ENCODE assay signal across 16 cellular contexts in genomic region chr6:43859213-43859612, GRCh38.
"Had no signal": no experiment of that assay in that cellular context is flagged by ENCODE, and none has a peak within 500 bp of the region (broad histone marks: within the 10 kb centered on the region; RNA-seq: fewer than 3 reads in every experiment).

No MANE protein-coding gene starts in this region.

- H3K4me3 ChIP-seq: coronary artery, heart left ventricle, ovary, thoracic aorta, transverse colon had no signal

- H3K27ac Mint-ChIP-seq: naive thymus-derived CD4-positive, alpha-beta T cell; nephron progenitor cell; progenitor cell of endocrine pancreas; stimulated activated naive B cell treated with anti-CD40 and anti-IgM and Interleukin-4, amounts not matched to agents 10 μg/mL and 1 μg/mL and 100 μg/mL, for 72 hours had no signal

- H3K4me3 Mint-ChIP-seq: naive thymus-derived CD4-positive, alpha-beta T cell; nephron progenitor cell; stimulated activated naive B cell treated with anti-CD40 and anti-IgM and Interleukin-4, amounts not matched to agents 10 μg/mL and 1 μg/mL and 100 μg/mL, for 72 hours; stimulated activated naive CD8-positive, alpha-beta T cell treated with anti-CD3 and anti-CD28 coated beads, Interleukin-15, amount 100 ng/mL, for 72 hours had no signal

- H3K27me3 ChIP-seq: heart left ventricle, ovary, transverse colon had no signal

- H3K36me3 ChIP-seq: heart left ventricle, ovary, thoracic aorta, transverse colon had no signal

- H3K9me3 ChIP-seq: heart left ventricle, ovary, thoracic aorta, transverse colon had no signal

- H3K36me3 Mint-ChIP-seq: naive thymus-derived CD4-positive, alpha-beta T cell; stimulated activated naive B cell treated with anti-CD40 and anti-IgM and Interleukin-4, amounts not matched to agents 10 μg/mL and 1 μg/mL and 100 μg/mL, for 72 hours had no signal

- ATAC-seq: heart left ventricle; naive thymus-derived CD4-positive, alpha-beta T cell; right cardiac atrium; stimulated activated naive B cell treated with anti-CD40 and anti-IgM and Interleukin-4, amounts not matched to agents 10 μg/mL and 1 μg/mL and 100 μg/mL, for 72 hours; stimulated activated naive CD8-positive, alpha-beta T cell treated with anti-CD3 and anti-CD28 coated beads, Interleukin-15, amount 100 ng/mL, for 72 hours had no signal

- H3K4me1 ChIP-seq: heart left ventricle, transverse colon had no signal

- H3K27me3 Mint-ChIP-seq: progenitor cell of endocrine pancreas; stimulated activated naive CD8-positive, alpha-beta T cell treated with anti-CD3 and anti-CD28 coated beads, Interleukin-15, amount 100 ng/mL, for 72 hours had no signal

- H3K9me3 Mint-ChIP-seq: naive thymus-derived CD4-positive, alpha-beta T cell; nephron progenitor cell; stimulated activated naive B cell treated with anti-CD40 and anti-IgM and Interleukin-4, amounts not matched to agents 10 μg/mL and 1 μg/mL and 100 μg/mL, for 72 hours; stimulated activated naive CD8-positive, alpha-beta T cell treated with anti-CD3 and anti-CD28 coated beads, Interleukin-15, amount 100 ng/mL, for 72 hours had no signal

- H3K4me1 Mint-ChIP-seq: naive thymus-derived CD4-positive, alpha-beta T cell; stimulated activated naive B cell treated with anti-CD40 and anti-IgM and Interleukin-4, amounts not matched to agents 10 μg/mL and 1 μg/mL and 100 μg/mL, for 72 hours; stimulated activated naive CD8-positive, alpha-beta T cell treated with anti-CD3 and anti-CD28 coated beads, Interleukin-15, amount 100 ng/mL, for 72 hours had no signal

- H3K27ac ChIP-seq: coronary artery, heart left ventricle, ovary, thoracic aorta, transverse colon had no signal

- DNase-seq: effector CD8-positive, alpha-beta T cell; foreskin melanocyte; heart left ventricle; hippocampal formation; mammary epithelial cell; naive thymus-derived CD4-positive, alpha-beta T cell; ovary; right cardiac atrium; stimulated activated CD4-positive, alpha-beta T cell treated with anti-CD3 and anti-CD28 coated beads, Interleukin-4, amount 100 ng/mL, for 4 hours; stimulated activated naive B cell treated with anti-CD40 and anti-IgM and Interleukin-4, amounts not matched to agents 10 μg/mL and 1 μg/mL and 100 μg/mL, for 72 hours; stimulated activated naive CD8-positive, alpha-beta T cell treated with anti-CD3 and anti-CD28 coated beads, Interleukin-15, amount 100 ng/mL, for 72 hours; transverse colon had no signal
